Comparison of ENCODE assay signal across 16 cellular contexts in the genomic region with DNA sequence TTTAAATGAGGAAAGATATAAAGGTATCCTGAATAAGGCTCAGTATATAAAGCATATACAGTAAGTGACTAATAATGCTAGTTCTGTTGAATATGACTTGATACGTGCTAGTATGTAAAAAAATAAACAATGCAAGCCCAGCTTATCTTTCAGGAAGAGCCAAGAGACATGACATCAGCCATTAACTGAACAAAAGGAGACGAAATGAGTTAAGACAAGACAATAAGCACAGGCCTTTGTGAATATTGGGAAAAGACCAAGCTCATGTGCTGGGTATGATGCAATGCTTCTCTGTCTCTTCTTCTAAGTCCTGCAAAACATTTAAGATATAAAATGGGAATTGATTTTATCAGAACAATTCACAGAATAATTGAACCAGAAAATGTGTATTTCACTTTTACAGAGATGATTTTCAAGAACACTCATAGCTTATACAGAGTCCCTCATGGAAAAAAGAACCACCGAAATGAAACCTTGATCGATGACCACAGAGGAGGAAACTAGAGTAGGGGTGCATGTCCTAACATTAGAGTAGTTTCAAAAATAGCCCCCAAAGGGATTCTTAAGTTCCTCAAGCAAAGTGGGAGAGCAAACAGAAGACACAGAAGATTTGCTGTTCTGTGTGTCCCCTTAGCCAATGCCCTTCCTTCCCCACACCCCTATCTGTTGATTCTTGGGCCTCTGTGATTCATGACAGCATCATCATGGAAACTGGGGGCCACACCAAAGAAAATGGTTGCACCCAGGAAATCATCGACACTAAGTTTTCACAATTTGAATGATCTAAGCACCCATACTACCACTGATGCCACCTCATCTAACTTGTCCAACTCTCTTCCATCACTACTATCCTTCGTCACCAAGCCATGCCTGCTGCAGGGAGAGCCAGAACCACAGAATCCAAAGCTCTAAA.
DNase-seq lines count a peak whose midpoint lies in the region; ATAC-seq and TF ChIP-seq lines count a peak whose summit lies in the region.
"Had no signal": no experiment of that assay in that cellular context is flagged by ENCODE, and none has a peak within 500 bp of the region (broad histone marks: within the 10 kb centered on the region; RNA-seq: fewer than 3 reads in every experiment).

No MANE protein-coding gene starts in this region.

- H3K9me3 Mint-ChIP-seq in activated naive CD8-positive, alpha-beta T cell (ENCODE audit: low read depth) = peaks cover 3% of the 10 kb centered on the region

- H3K36me3 ChIP-seq in GM23248 (ENCODE audit: low read depth) (no peaks in the 10 kb centered on the region), osteoblast (ENCODE audit: insufficient read depth, low read length) (no peaks in the 10 kb centered on the region)
- H3K36me3 ChIP-seq: thoracic aorta, WERI-Rb-1 had no signal

- H3K27me3 ChIP-seq in GM23248 (replicated peaks; ENCODE audit: insufficient read depth) = no peaks in the 10 kb centered on the region
- no peaks in the 10 kb centered on the region for H3K27me3 ChIP-seq in osteoblast (ENCODE audit: insufficient read depth, low read length)

- no peak overlapping the region for H3K9ac ChIP-seq in GM23248

- peaks cover 3% of the 10 kb centered on the region; the same call in 1 of the 2 replicates for H3K9me2 ChIP-seq in GM23248 (ENCODE audit: insufficient read depth)

- WGBS in GM23248 (ENCODE audit: low coverage in 1 of 2, low lambda C conversion rate in 2 of 2, missing lambda C conversion rate in 2 of 2), 2 experiments = 49 to 50% methylated on average over 6 of the region's 6 CpGs

- in situ Hi-C loops in GM23248 (cut with MboI) = no loop called here

- ATAC-seq in HG03108 (IDR thresholded peaks at IDR 0.05; ENCODE audit: unreplicated experiment) = no peak
- ATAC-seq: natural killer cell treated with Interleukin-12 subunit alpha and Interleukin-12 subunit beta and Interleukin-15 and Interleukin-18, amount 100 ng/mL, for 72 hours had no signal

- H3K4me2 ChIP-seq in GM23248 (ENCODE audit: unreplicated experiment) (no peak overlapping the region), osteoblast (ENCODE audit: insufficient read depth, low read length) (peak overlapping the region; percentile 0)

- peaks cover 23% of the 10 kb centered on the region for H3K4me1 Mint-ChIP-seq in activated naive CD8-positive, alpha-beta T cell (ENCODE audit: low read depth)
- H3K4me1 Mint-ChIP-seq: immature natural killer cell had no signal

- H3K79me2 ChIP-seq in GM23248 (ENCODE audit: insufficient read depth) (no peaks in the 10 kb centered on the region), osteoblast (ENCODE audit: insufficient read depth, low read length) (no peaks in the 10 kb centered on the region)

- peak overlapping the region; percentile 17 for H3K4me3 Mint-ChIP-seq in activated naive CD8-positive, alpha-beta T cell
- H3K4me3 Mint-ChIP-seq: immature natural killer cell; natural killer cell treated with Interleukin-12 subunit alpha and Interleukin-12 subunit beta and Interleukin-15 and Interleukin-18, amount 100 ng/mL, for 72 hours had no signal

- no peak overlapping the region for H2AFZ ChIP-seq in GM23248
- H2AFZ ChIP-seq in osteoblast (ENCODE audit: low read length) = peak overlapping the region; percentile 68

- H4K20me1 ChIP-seq in GM23248 (ENCODE audit: insufficient read depth) (no peaks in the 10 kb centered on the region), osteoblast (ENCODE audit: insufficient read depth, low read length) (no peaks in the 10 kb centered on the region)

- H3F3A ChIP-seq in GM23248 (ENCODE audit: insufficient read depth) = no peaks in the 10 kb centered on the region

- peak; percentile 17 for DNase-seq in DMS53 (lab: John Stamatoyannopoulos, UW)
- DNase-seq in DMS53 treated with DMSO at 0.1 percent for 48 hours (lab: John Stamatoyannopoulos, UW; ENCODE audit: unreplicated experiment) = no peak
- peak; percentile 9 for DNase-seq in GM23248
- DNase-seq in osteoblast (ENCODE audit: insufficient read length, low spot score, missing footprints) = no peak
- no peak for DNase-seq in NCI-H69 (lab: John Stamatoyannopoulos, UW)
- DNase-seq in mucosa of gallbladder (ENCODE audit: low spot score) = no peak
- DNase-seq: DND-41, GOT3, immature natural killer cell, NCI-H2227 treated with DMSO at 0.1 percent for 48 hours, WERI-Rb-1 had no signal

- no peak overlapping the region for H3K27ac ChIP-seq in GM23248
- no peak overlapping the region for H3K27ac ChIP-seq in osteoblast (ENCODE audit: low read depth, low read length)
- H3K27ac ChIP-seq: 22Rv1, thoracic aorta, WERI-Rb-1 had no signal

- TF ChIP-seq CTCF in osteoblast (IDR thresholded peaks at IDR 0.05; ENCODE audit: extremely low read depth, low read depth, low read length) = no peak

- no peaks in the 10 kb centered on the region for H3K27me3 Mint-ChIP-seq in activated naive CD8-positive, alpha-beta T cell

- 0 out of 2 replicates have a peak, but pooled peaks cover 7% of the 10 kb centered on the region for H3K4me1 ChIP-seq in GM23248 (ENCODE audit: insufficient read depth)
- peaks cover 6% of the 10 kb centered on the region for H3K4me1 ChIP-seq in osteoblast (ENCODE audit: insufficient read depth, low read length)

- H3K27ac Mint-ChIP-seq in activated naive CD8-positive, alpha-beta T cell = peak overlapping the region; percentile 84
- H3K27ac Mint-ChIP-seq: immature natural killer cell; natural killer cell treated with Interleukin-12 subunit alpha and Interleukin-12 subunit beta and Interleukin-15 and Interleukin-18, amount 100 ng/mL, for 72 hours had no signal

- peaks cover 2% of the 10 kb centered on the region for H3K36me3 Mint-ChIP-seq in activated naive CD8-positive, alpha-beta T cell

- H3K9me3 ChIP-seq in GM23248 (ENCODE audit: low read depth) (no peaks in the 10 kb centered on the region), osteoblast (ENCODE audit: low read depth, low read length) (no peaks in the 10 kb centered on the region)
- H3K9me3 ChIP-seq: thoracic aorta had no signal

- no peak overlapping the region for H3K4me3 ChIP-seq in GM23248
- H3K4me3 ChIP-seq in osteoblast (ENCODE audit: insufficient read depth, low read length) = no peak overlapping the region
- H3K4me3 ChIP-seq: thoracic aorta had no signal

Comparison
In these comparisons a context has a peak if more than half of its experiments do, and no peak if none do; other contexts are left out.
1. DNase-seq: peak in DMS53 (single experiment) and GM23248 (single experiment); none in DMS53 treated with DMSO at 0.1 percent for 48 hours (single experiment), osteoblast (single experiment), NCI-H69 (single experiment) and mucosa of gallbladder (single experiment).